ENCODE assay signal across 9 cellular contexts in genomic region chr5:149133795-149134777, GRCh38. TPM values are rescaled to one million over a fixed set of nuclear protein-coding genes. Genes with fewer than 3 reads are reported as not detected.
A peak's percentile ranks its signal among the peaks of the same experiment; 100 is the strongest.
DNase-seq lines count a peak whose midpoint lies in the region; ATAC-seq and TF ChIP-seq lines count a peak whose summit lies in the region.
"Had no signal": no experiment of that assay in that cellular context is flagged by ENCODE, and none has a peak within 500 bp of the region (broad histone marks: within the 10 kb centered on the region; RNA-seq: fewer than 3 reads in every experiment).

No MANE protein-coding gene starts in this region.

- H3K27me3 ChIP-seq in Panc1 (ENCODE audit: control insufficient read depth, insufficient read depth, low read length) (no peaks in the 10 kb centered on the region), parathyroid adenoma (ENCODE audit: control insufficient read depth, insufficient read depth, low read length) (no peaks in the 10 kb centered on the region)

- DNase-seq in EH (ENCODE audit: low read depth) (peak; percentile 95), Panc1 (ENCODE audit: low read depth, low spot score) (no peak), fibroblast of mammary gland (ENCODE audit: low read depth) (peak; percentile 97), T-helper 1 cell (no peak), inferior parietal cortex (ENCODE audit: extremely low spot score) (no peak), GM10266 (ENCODE audit: extremely low spot score) (no peak)
- DNase-seq in stimulated activated CD4-positive, alpha-beta T cell treated with anti-CD3 and anti-CD28 coated beads, Interleukin-1b, Interleukin-23, amount 100 ng/mL, for 48 hours: no peak
- DNase-seq: NCI-H345 had no signal

- H3K9ac ChIP-seq in parathyroid adenoma: no peak overlapping the region

- no TSS peak for BruUV-seq in Panc1 (replicated peaks; lab: Mats Ljungman, UMichigan)

- no peaks in the 10 kb centered on the region for H3K36me3 ChIP-seq in Panc1 (ENCODE audit: control insufficient read depth, insufficient read depth, low read length)
- no peaks in the 10 kb centered on the region for H3K36me3 ChIP-seq in parathyroid adenoma (ENCODE audit: control insufficient read depth, insufficient read depth, low read length)

- no peak for TF ChIP-seq CTCF in Panc1 (IDR thresholded peaks at IDR 0.05)
- TF ChIP-seq CTCF in fibroblast of mammary gland (conservative IDR thresholded peaks at IDR 0.05; ENCODE audit: control insufficient read depth, insufficient read depth, low read depth, low read length): no peak
- no peak for TF ChIP-seq CTCF in parathyroid adenoma (IDR thresholded peaks at IDR 0.05)
- no peak for TF ChIP-seq CTCF in GM10266 (IDR thresholded peaks at IDR 0.05; ENCODE audit: control insufficient read depth, insufficient read depth, low read depth, missing control alignments)

- H3K4me3 ChIP-seq in Panc1 (ENCODE audit: low read depth in 2 of 2, low read length in 2 of 2) (no peak overlapping the region), fibroblast of mammary gland (ENCODE audit: control insufficient read depth, low read depth, low read length) (no peak overlapping the region), parathyroid adenoma (ENCODE audit: low read depth, low read length) (no peak overlapping the region)

- H3K4me1 ChIP-seq in Panc1 (ENCODE audit: control insufficient read depth, insufficient read depth, low read length) (peaks cover 7% of the 10 kb centered on the region; the same call in 1 of the 2 replicates), parathyroid adenoma (peaks cover 9% of the 10 kb centered on the region)

- H3K4me2 ChIP-seq in parathyroid adenoma (ENCODE audit: low read length): no peak overlapping the region

- H2AFZ ChIP-seq in parathyroid adenoma: peak overlapping the region; percentile 44

- H3K27ac ChIP-seq in Panc1 (ENCODE audit: low read length): peak overlapping the region; percentile 2; the same call in 1 of the 2 replicates
- no peak overlapping the region for H3K27ac ChIP-seq in parathyroid adenoma

- H3K79me2 ChIP-seq in parathyroid adenoma: no peaks in the 10 kb centered on the region

- no peaks in the 10 kb centered on the region for H3K9me3 ChIP-seq in Panc1 (ENCODE audit: control insufficient read depth, insufficient read depth, low read depth, low read length)
- H3K9me3 ChIP-seq in parathyroid adenoma (ENCODE audit: control insufficient read depth, low read length): no peaks in the 10 kb centered on the region

- CTCF ChIA-PET in Panc1 (lab: Charles Lee): interaction anchor here (0.6 kb wide), 1 partner anchor 312 kb away, joined by 3 read pairs; no protein-coding TSS in a partner anchor

- POLR2A ChIA-PET in Panc1 (lab: Charles Lee): no interaction called here

- in situ Hi-C loops in Panc1 (cut with HindIII; ENCODE audit: low pct_unique_long_range_greater_than_20kb, low sequenced_read_pairs): loop anchor here (25.0 kb wide), 1 partner anchor 128 kb away; the partner anchor contains the start of gene AFAP1L1

- peak; percentile 93 for ATAC-seq in Panc1

- intact Hi-C loops in Panc1 (cut with micrococcal nuclease; ENCODE audit: unreplicated experiment): loop anchor here (5.0 kb wide), 1 partner anchor 133 kb away; no protein-coding TSS in a partner anchor

RNA-seq across cellular contexts. Expression of gene ABLIM3, which starts 7.2 kb away (rescaled TPM):
- 12.9 TPM for total RNA-seq in Panc1 (2021; ENCODE audit: unreplicated experiment)
- 16.2 TPM for polyA plus RNA-seq in Panc1 (2012; ENCODE audit: insufficient read length)

Comparison
In these comparisons a context has a peak if more than half of its experiments do, and no peak if none do; other contexts are left out.
1. DNase-seq: peak in EH (single experiment) and fibroblast of mammary gland (single experiment); none in Panc1 (single experiment), T-helper 1 cell (0 of 5), inferior parietal cortex (single experiment), stimulated activated CD4-positive, alpha-beta T cell treated with anti-CD3 and anti-CD28 coated beads, Interleukin-1b, Interleukin-23, amount 100 ng/mL, for 48 hours (single experiment) and GM10266 (single experiment).